30 cellular contexts compared by ENCODE assay signal in the genomic region with DNA sequence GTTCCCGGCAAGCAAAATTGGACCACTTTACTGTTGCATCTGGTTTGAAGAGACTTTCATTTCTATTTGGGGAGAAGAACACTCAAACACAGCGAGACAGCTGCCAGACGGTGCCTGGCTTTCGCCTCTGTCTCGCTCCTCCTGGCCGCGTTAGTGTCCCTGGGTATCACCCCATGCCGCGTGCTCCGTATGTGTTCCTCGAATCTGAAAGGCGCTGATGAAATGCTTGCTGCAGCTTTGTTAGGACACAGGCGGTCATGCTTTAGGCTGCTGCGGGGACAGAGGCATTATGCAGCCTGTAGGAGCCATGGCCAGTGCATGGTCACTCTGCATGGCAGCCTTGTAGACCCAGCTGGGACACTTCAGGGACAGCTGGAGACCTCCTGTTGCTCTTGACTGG. TPM values are rescaled to one million over a fixed set of nuclear protein-coding genes. Genes with fewer than 3 reads are reported as not detected.
DNase-seq lines count a peak whose midpoint lies in the region; ATAC-seq, FAIRE-seq and TF ChIP-seq lines count a peak whose summit lies in the region.
"Had no signal": no experiment of that assay in that cellular context is flagged by ENCODE, and none has a peak within 500 bp of the region (broad histone marks: within the 10 kb centered on the region; RNA-seq: fewer than 3 reads in every experiment).

No MANE protein-coding gene starts in this region.

- peak; percentile 76 for FAIRE-seq in urothelium cell line (lab: Jason Lieb, UNC)
- FAIRE-seq: H54, K562, keratinocyte, pancreas had no signal

- H3K27ac ChIP-seq in right atrium auricular region = peak overlapping the region; percentile 68 to 85
- no peak overlapping the region for H3K27ac ChIP-seq in psoas muscle
- H3K27ac ChIP-seq: epithelial cell of prostate, SJCRH30, thoracic aorta, VCaP had no signal

- H3K36me3 Mint-ChIP-seq in activated naive CD8-positive, alpha-beta T cell = peaks cover 2% of the 10 kb centered on the region
- peaks cover 9% of the 10 kb centered on the region for H3K36me3 Mint-ChIP-seq in activated naive CD8-positive, alpha-beta T cell treated with anti-CD3 and anti-CD28 coated beads for 36 hours
- peaks cover 16% of the 10 kb centered on the region for H3K36me3 Mint-ChIP-seq in activated T-helper 17 cell treated with anti-CD3 and anti-CD28 coated beads, Interleukin-2, amount 50 U/mL, for 72 hours (ENCODE audit: low read depth)
- H3K36me3 Mint-ChIP-seq: memory B cell, naive B cell had no signal

- WGBS in psoas muscle, 3 donors = 91 to 94% (median 93%) methylated on average over 14 of the region's 14 CpGs

- H3K9me3 ChIP-seq in right atrium auricular region (no peaks in the 10 kb centered on the region), psoas muscle (no peaks in the 10 kb centered on the region)
- H3K9me3 ChIP-seq: pancreas, SJCRH30, thoracic aorta had no signal

- H3K4me3 ChIP-seq in right atrium auricular region = no peak overlapping the region
- no peak overlapping the region for H3K4me3 ChIP-seq in psoas muscle
- H3K4me3 ChIP-seq: K562, pancreas, SJCRH30, thoracic aorta had no signal

- peaks cover 76% of the 10 kb centered on the region for H3K4me1 Mint-ChIP-seq in activated naive CD8-positive, alpha-beta T cell (ENCODE audit: low read depth)
- peaks cover 68% of the 10 kb centered on the region for H3K4me1 Mint-ChIP-seq in activated naive CD8-positive, alpha-beta T cell treated with anti-CD3 and anti-CD28 coated beads for 36 hours
- H3K4me1 Mint-ChIP-seq in activated T-helper 17 cell treated with anti-CD3 and anti-CD28 coated beads, Interleukin-2, amount 50 U/mL, for 72 hours = peaks cover 54% of the 10 kb centered on the region

- H3K4me3 Mint-ChIP-seq in activated naive CD8-positive, alpha-beta T cell = no peak overlapping the region
- H3K4me3 Mint-ChIP-seq in activated naive CD8-positive, alpha-beta T cell treated with anti-CD3 and anti-CD28 coated beads for 36 hours = no peak overlapping the region
- H3K4me3 Mint-ChIP-seq in activated T-helper 17 cell treated with anti-CD3 and anti-CD28 coated beads, Interleukin-2, amount 50 U/mL, for 72 hours = peak overlapping the region; percentile 91
- H3K4me3 Mint-ChIP-seq: memory B cell; stimulated activated effector memory CD8-positive, alpha-beta T cell treated with anti-CD3 and anti-CD28 coated beads, Interleukin-12 subunit alpha, Interleukin-12 subunit beta, amount 100 ng/mL, for 72 hours had no signal

- no peak for ATAC-seq in activated T-helper 17 cell treated with anti-CD3 and anti-CD28 coated beads, Interleukin-2, amount 50 U/mL, for 72 hours (replicated peaks)
- no peak for ATAC-seq in psoas muscle
- ATAC-seq: K562; PC-3; stimulated activated effector memory CD8-positive, alpha-beta T cell treated with anti-CD3 and anti-CD28 coated beads, Interleukin-12 subunit alpha, Interleukin-12 subunit beta, amount 100 ng/mL, for 72 hours had no signal

- intact Hi-C loops in psoas muscle (cut with DNase I) = no loop called here

- H3K27ac Mint-ChIP-seq in activated naive CD8-positive, alpha-beta T cell = peak overlapping the region; percentile 28
- H3K27ac Mint-ChIP-seq in activated naive CD8-positive, alpha-beta T cell treated with anti-CD3 and anti-CD28 coated beads for 36 hours = no peak overlapping the region
- H3K27ac Mint-ChIP-seq in activated T-helper 17 cell treated with anti-CD3 and anti-CD28 coated beads, Interleukin-2, amount 50 U/mL, for 72 hours = no peak overlapping the region
- H3K27ac Mint-ChIP-seq: memory B cell; stimulated activated effector memory CD8-positive, alpha-beta T cell treated with anti-CD3 and anti-CD28 coated beads, Interleukin-12 subunit alpha, Interleukin-12 subunit beta, amount 100 ng/mL, for 72 hours had no signal

- no peaks in the 10 kb centered on the region for H3K9me3 Mint-ChIP-seq in activated naive CD8-positive, alpha-beta T cell (ENCODE audit: low read depth)
- no peaks in the 10 kb centered on the region for H3K9me3 Mint-ChIP-seq in activated naive CD8-positive, alpha-beta T cell treated with anti-CD3 and anti-CD28 coated beads for 36 hours
- no peaks in the 10 kb centered on the region for H3K9me3 Mint-ChIP-seq in activated T-helper 17 cell treated with anti-CD3 and anti-CD28 coated beads, Interleukin-2, amount 50 U/mL, for 72 hours
- H3K9me3 Mint-ChIP-seq: activated CD4-positive, alpha-beta memory T cell treated with anti-CD3 and anti-CD28 coated beads, Interleukin-2, amount 10 ng/mL, durations not matched to agents 7 days and 5 days; memory B cell; naive B cell; stimulated activated effector memory CD8-positive, alpha-beta T cell treated with anti-CD3 and anti-CD28 coated beads, Interleukin-12 subunit alpha, Interleukin-12 subunit beta, amount 100 ng/mL, for 72 hours had no signal

- no peaks in the 10 kb centered on the region for H3K27me3 Mint-ChIP-seq in activated naive CD8-positive, alpha-beta T cell
- no peaks in the 10 kb centered on the region for H3K27me3 Mint-ChIP-seq in activated naive CD8-positive, alpha-beta T cell treated with anti-CD3 and anti-CD28 coated beads for 36 hours
- H3K27me3 Mint-ChIP-seq in activated T-helper 17 cell treated with anti-CD3 and anti-CD28 coated beads, Interleukin-2, amount 50 U/mL, for 72 hours = no peaks in the 10 kb centered on the region
- H3K27me3 Mint-ChIP-seq: activated CD4-positive, alpha-beta memory T cell treated with anti-CD3 and anti-CD28 coated beads, Interleukin-2, amount 10 ng/mL, durations not matched to agents 7 days and 5 days had no signal

- H3K4me1 ChIP-seq in right atrium auricular region (peaks cover 0 to 85% of the 10 kb centered on the region in 2 donors), psoas muscle (peaks cover 23% of the 10 kb centered on the region)
- H3K4me1 ChIP-seq: SJCRH30 had no signal

- H3K27me3 ChIP-seq in right atrium auricular region = no peaks in the 10 kb centered on the region
- H3K27me3 ChIP-seq in psoas muscle (ENCODE audit: insufficient read depth in 3 of 3, low read length in 2 of 3) = no peaks in the 10 kb centered on the region
- H3K27me3 ChIP-seq: pancreas, SJCRH30 had no signal

- DNase-seq in activated naive CD8-positive, alpha-beta T cell treated with anti-CD3 and anti-CD28 coated beads for 36 hours = no peak
- DNase-seq in right atrium auricular region (ENCODE audit: low spot score) (no peak), urothelium cell line (ENCODE audit: low spot score) (no peak), NCI-H446 (lab: John Stamatoyannopoulos, UW) (no peak), psoas muscle (no peak), GM10266 (ENCODE audit: extremely low spot score) (no peak)
- DNase-seq: activated effector memory CD4-positive, alpha-beta T cell treated with anti-CD3 and anti-CD28 coated beads, Interleukin-2, amount 50 U/mL, for 16 hours; amygdala; caudate nucleus; COR-L47; DND-41; foreskin fibroblast; MV-4-11; naive B cell; NCI-H187 treated with DMSO at 0.1 percent for 48 hours; NCI-H345; pancreas; PC-3; SJCRH30 had no signal

- H3K36me3 ChIP-seq in right atrium auricular region (no peaks in the 10 kb centered on the region), psoas muscle (ENCODE audit: insufficient read depth in 1 of 2, low read depth in 1 of 2) (no peaks in the 10 kb centered on the region)
- H3K36me3 ChIP-seq: pancreas, SJCRH30, thoracic aorta had no signal

- TF ChIP-seq CTCF in right atrium auricular region (IDR thresholded peaks at IDR 0.05) (no peak), psoas muscle (IDR thresholded peaks at IDR 0.05) (no peak), GM10266 (IDR thresholded peaks at IDR 0.05; ENCODE audit: control insufficient read depth, insufficient read depth, low read depth, missing control alignments) (no peak)

RNA-seq across cellular contexts. Expression of a gene that starts 53.9 kb away (rescaled TPM):
- 10 to 100 TPM; 27.4 to 27.5 TPM for total RNA-seq in activated naive CD8-positive, alpha-beta T cell treated with anti-CD3 and anti-CD28 coated beads for 36 hours
- 10 to 100 TPM; 52.0 to 54.8 TPM for total RNA-seq in activated T-helper 17 cell treated with anti-CD3 and anti-CD28 coated beads, Interleukin-2, amount 50 U/mL, for 72 hours
- total RNA-seq in right atrium auricular region = 10 to 100 TPM; 33.1 to 41.2 TPM
- 10 to 100 TPM in 1 of 4 donors, 1 to 10 TPM in 3; 3.8 to 13.9 (median 7.8) TPM for total RNA-seq in psoas muscle
- polyA plus RNA-seq in psoas muscle = 1 to 10 TPM; 1.8 to 2.1 (median 2.0) TPM
- total RNA-seq: K562, PC-3 had no signal
- polyA plus RNA-seq: keratinocyte had no signal
